9 cellular contexts compared by ENCODE assay signal in genomic region chr17:78383725-78384471, GRCh38. TPM values are rescaled to one million over a fixed set of nuclear protein-coding genes. Genes with fewer than 3 reads are reported as not detected.
DNase-seq lines count a peak whose midpoint lies in the region; ATAC-seq and TF ChIP-seq lines count a peak whose summit lies in the region.
"Had no signal": no experiment of that assay in that cellular context is flagged by ENCODE, and none has a peak within 500 bp of the region (broad histone marks: within the 10 kb centered on the region; RNA-seq: fewer than 3 reads in every experiment).

No MANE protein-coding gene starts in this region.

- H3K4me1 ChIP-seq in foreskin keratinocyte: peaks cover 15% of the 10 kb centered on the region
- H3K4me1 ChIP-seq in psoas muscle: peaks cover 87% of the 10 kb centered on the region

- H3K4me1 Mint-ChIP-seq in activated T-cell treated with anti-CD3 and anti-CD28 coated beads, Interleukin-2, amount 50 U/mL, for 4 hours (ENCODE audit: low read depth): peaks cover 90% of the 10 kb centered on the region

- peak overlapping the region; percentile 72 for H3K4me3 Mint-ChIP-seq in activated T-cell treated with anti-CD3 and anti-CD28 coated beads, Interleukin-2, amount 50 U/mL, for 4 hours

- no peaks in the 10 kb centered on the region for H3K9me3 ChIP-seq in psoas muscle

- peaks cover 0 to 10% of the 10 kb centered on the region in 2 donors for H3K36me3 ChIP-seq in psoas muscle (ENCODE audit: insufficient read depth in 1 of 2, low read depth in 1 of 2)

- CTCF ChIA-PET in GM10248 (lab: Yijun Ruan, JAX): interaction anchor here (0.9 to 4.9 kb wide), 3 partner anchors 12 to 39 kb away, joined by 3 to 47 read pairs (median 3); no protein-coding TSS in a partner anchor

- H3K36me3 Mint-ChIP-seq in activated T-cell treated with anti-CD3 and anti-CD28 coated beads, Interleukin-2, amount 50 U/mL, for 4 hours (ENCODE audit: insufficient read depth): peaks cover 27% of the 10 kb centered on the region

- WGBS in psoas muscle, 3 donors: 26 to 45% (median 34%) methylated on average over 15 of the region's 15 CpGs

- H3K27me3 ChIP-seq in foreskin keratinocyte (no peaks in the 10 kb centered on the region), psoas muscle (ENCODE audit: insufficient read depth in 3 of 3, low read length in 2 of 3) (no peaks in the 10 kb centered on the region)

- intact Hi-C loops in psoas muscle (cut with DNase I): no loop called here

- POLR2A ChIA-PET in GM10248 (lab: Yijun Ruan, JAX): interaction anchor here (1.3 kb wide), 1 partner anchor 24 kb away, joined by 5 read pairs; the partner anchor contains the start of gene SOCS3

- no peaks in the 10 kb centered on the region for H3K27me3 Mint-ChIP-seq in activated T-cell treated with anti-CD3 and anti-CD28 coated beads, Interleukin-2, amount 50 U/mL, for 4 hours (ENCODE audit: low read depth)

- H3K9me3 Mint-ChIP-seq in activated T-cell treated with anti-CD3 and anti-CD28 coated beads, Interleukin-2, amount 50 U/mL, for 4 hours: no peaks in the 10 kb centered on the region

- peak; percentile 61 to 64 for ATAC-seq in activated T-cell treated with anti-CD3 and anti-CD28 coated beads, Interleukin-2, amount 50 U/mL, for 4 hours
- ATAC-seq in foreskin keratinocyte (peak; percentile 85), psoas muscle (peak; percentile 93 to 94 (median 94)), HG02623 (IDR thresholded peaks at IDR 0.05; ENCODE audit: unreplicated experiment) (no peak)

- no peak overlapping the region for H3K4me3 ChIP-seq in psoas muscle
- H3K4me3 ChIP-seq: PC-9 had no signal

- TF ChIP-seq CTCF in GM10248 (IDR thresholded peaks at IDR 0.05; ENCODE audit: control extremely low read depth, extremely low read depth, low read depth, missing control alignments): no peak
- no peak for TF ChIP-seq CTCF in foreskin keratinocyte (conservative IDR thresholded peaks at IDR 0.05)
- TF ChIP-seq CTCF in psoas muscle (IDR thresholded peaks at IDR 0.05): no peak

- peak; percentile 59 for DNase-seq in GM10248 (ENCODE audit: extremely low spot score)
- peak; percentile 42 for DNase-seq in KG1 (lab: John Stamatoyannopoulos, UW)
- peak; percentile 42 for DNase-seq in activated T-cell treated with anti-CD3 and anti-CD28 coated beads, Interleukin-2, amount 50 U/mL, for 4 hours
- DNase-seq in foreskin keratinocyte: peak; percentile 84 to 93
- DNase-seq in psoas muscle: peak; percentile 85 to 91
- no peak for DNase-seq in NCI-H446 (lab: John Stamatoyannopoulos, UW)
- DNase-seq in activated gamma-delta T cell (lab: John Stamatoyannopoulos, UW): no peak

- peak overlapping the region; percentile 24 for H3K27ac ChIP-seq in foreskin keratinocyte
- H3K27ac ChIP-seq in psoas muscle: peak overlapping the region; percentile 84
- H3K27ac ChIP-seq: PC-9 had no signal

RNA-seq across cellular contexts. Expression of gene PGS1, which starts 5.4 kb away (rescaled TPM):
- 10 to 100 TPM; 47.4 to 51.7 (median 47.5) TPM for total RNA-seq in activated T-cell treated with anti-CD3 and anti-CD28 coated beads, Interleukin-2, amount 50 U/mL, for 4 hours
- 14.8 and 14.9 TPM in 2 replicates for total RNA-seq in foreskin keratinocyte
- 12.3 and 14.3 TPM in 2 replicates for polyA plus RNA-seq in foreskin keratinocyte
- 10 to 100 TPM; 15.0 to 24.2 (median 20.3) TPM for total RNA-seq in psoas muscle
- polyA plus RNA-seq in psoas muscle: 10 to 100 TPM; 10.2 to 16.3 (median 15.5) TPM

RNA-seq across cellular contexts. Expression of gene SOCS3, which starts 24.0 kb away (rescaled TPM):
- total RNA-seq in activated T-cell treated with anti-CD3 and anti-CD28 coated beads, Interleukin-2, amount 50 U/mL, for 4 hours: 100 to 1,000 TPM; 118 to 143 (median 136) TPM
- total RNA-seq in foreskin keratinocyte (3.7 and 3.9 TPM in 2 replicates), psoas muscle (10 to 100 TPM in 3 of 4 donors, 1 to 10 TPM in 1; 8.5 to 43.5 (median 23.6) TPM)
- polyA plus RNA-seq in foreskin keratinocyte (1.7 and 2.4 TPM in 2 replicates), psoas muscle (10 to 100 TPM in 1 of 3 donors, 1 to 10 TPM in 2; 5.3 to 24.4 (median 7.5) TPM)

Comparison
In these comparisons a context has a peak if more than half of its experiments do, and no peak if none do; other contexts are left out.
1. DNase-seq: peak in GM10248 (single experiment), KG1 (single experiment), activated T-cell treated with anti-CD3 and anti-CD28 coated beads, Interleukin-2, amount 50 U/mL, for 4 hours (single experiment), foreskin keratinocyte (2 of 2) and psoas muscle (2 of 2); none in NCI-H446 (0 of 2) and activated gamma-delta T cell (single experiment).